Comparison of ENCODE assay signal across 20 cellular contexts in the genomic region with DNA sequence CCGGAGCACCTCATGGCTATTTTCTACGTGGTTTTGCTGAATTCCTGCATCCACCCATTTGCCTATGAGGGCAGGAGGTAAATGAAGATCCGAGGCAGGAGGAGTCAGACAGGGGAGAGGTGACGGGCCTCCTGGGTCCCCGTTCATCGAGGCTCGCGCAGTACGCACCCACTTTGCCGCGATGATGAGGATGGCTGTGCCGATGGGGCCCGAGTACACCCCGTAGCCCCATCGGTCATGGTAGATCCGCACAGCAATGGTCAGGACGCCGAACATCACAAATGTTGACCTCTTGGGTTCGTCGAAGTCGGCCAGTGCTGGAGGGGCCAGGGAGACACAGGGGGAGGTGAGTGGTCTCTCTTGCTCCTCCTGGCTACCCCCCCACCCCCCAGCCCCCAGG. TPM values are rescaled to one million over a fixed set of nuclear protein-coding genes. Genes with fewer than 3 reads are reported as not detected.
DNase-seq lines count a peak whose midpoint lies in the region; ATAC-seq and TF ChIP-seq lines count a peak whose summit lies in the region.
"Had no signal": no experiment of that assay in that cellular context is flagged by ENCODE, and none has a peak within 500 bp of the region (broad histone marks: within the 10 kb centered on the region; RNA-seq: fewer than 3 reads in every experiment).

No MANE protein-coding gene starts in this region.

- intact Hi-C loops in Right ventricle myocardium inferior (cut with DNase I) (no loop called here), left ventricle myocardium superior (cut with micrococcal nuclease) (no loop called here), cardiac septum (cut with DNase I) (no loop called here)

- H3K4me3 Mint-ChIP-seq in neural progenitor cell: no peak overlapping the region
- H3K4me3 Mint-ChIP-seq: B cell; CD4-positive, CD25-positive, alpha-beta regulatory T cell; CD8-positive, alpha-beta T cell; H9 had no signal

- no peaks in the 10 kb centered on the region for H4K20me1 ChIP-seq in neural progenitor cell (ENCODE audit: low read depth)
- H4K20me1 ChIP-seq: BLaER1 had no signal

- H3K36me3 Mint-ChIP-seq in neural progenitor cell: no peaks in the 10 kb centered on the region
- H3K36me3 Mint-ChIP-seq: CD4-positive, CD25-positive, alpha-beta regulatory T cell; CD8-positive, alpha-beta T cell had no signal

- H3K9ac ChIP-seq in neural progenitor cell: no peak overlapping the region
- H3K9ac ChIP-seq: BLaER1, GM23248 had no signal

- no peaks in the 10 kb centered on the region for H3F3A ChIP-seq in neural progenitor cell (ENCODE audit: low read depth)

- no peaks in the 10 kb centered on the region for H3K9me3 Mint-ChIP-seq in neural progenitor cell
- H3K9me3 Mint-ChIP-seq: CD4-positive, CD25-positive, alpha-beta regulatory T cell; CD8-positive, alpha-beta T cell; H9 had no signal

- ATAC-seq in Right ventricle myocardium inferior (no peak), left ventricle myocardium superior (no peak), HG02759 (IDR thresholded peaks at IDR 0.05; ENCODE audit: unreplicated experiment) (no peak)
- ATAC-seq: CD8-positive, alpha-beta T cell; HCT116 had no signal

- H2AFZ ChIP-seq in neural progenitor cell (replicated peaks): no peak overlapping the region
- H2AFZ ChIP-seq: GM23248 had no signal

- no peaks in the 10 kb centered on the region for H3K79me2 ChIP-seq in neural progenitor cell (ENCODE audit: low read depth)

- H3K36me3 ChIP-seq in right atrium auricular region (no peaks in the 10 kb centered on the region), neural progenitor cell (no peaks in the 10 kb centered on the region)
- H3K36me3 ChIP-seq: BLaER1 had no signal

- TF ChIP-seq CTCF in right atrium auricular region (IDR thresholded peaks at IDR 0.05) (no peak), neural progenitor cell (IDR thresholded peaks at IDR 0.05) (no peak)

- no peaks in the 10 kb centered on the region for H3K27me3 ChIP-seq in right atrium auricular region
- H3K27me3 ChIP-seq in neural progenitor cell: no peaks in the 10 kb centered on the region
- H3K27me3 ChIP-seq: BLaER1 had no signal

- H3K27ac ChIP-seq in right atrium auricular region (no peak overlapping the region), neural progenitor cell (no peak overlapping the region)
- H3K27ac ChIP-seq: 22Rv1, BLaER1, C4-2B, GM23248 had no signal

- H3K4me3 ChIP-seq in right atrium auricular region (no peak overlapping the region), neural progenitor cell (no peak overlapping the region)
- H3K4me3 ChIP-seq: BLaER1, GM23248 had no signal

- peak overlapping the region; percentile 30 for H3K27ac Mint-ChIP-seq in neural progenitor cell
- H3K27ac Mint-ChIP-seq: B cell; CD4-positive, CD25-positive, alpha-beta regulatory T cell; CD8-positive, alpha-beta T cell had no signal

- peaks cover 10% of the 10 kb centered on the region for H3K27me3 Mint-ChIP-seq in neural progenitor cell (ENCODE audit: insufficient read depth, low read depth)
- H3K27me3 Mint-ChIP-seq: CD4-positive, CD25-positive, alpha-beta regulatory T cell had no signal

- H3K9me3 ChIP-seq in right atrium auricular region: no peaks in the 10 kb centered on the region
- H3K9me3 ChIP-seq in neural progenitor cell (ENCODE audit: low read depth): no peaks in the 10 kb centered on the region
- H3K9me3 ChIP-seq: BLaER1, Caco-2 had no signal

- no peak overlapping the region for H3K4me2 ChIP-seq in neural progenitor cell
- H3K4me2 ChIP-seq: BLaER1 had no signal

- peaks cover 25% of the 10 kb centered on the region for H3K4me1 Mint-ChIP-seq in neural progenitor cell
- H3K4me1 Mint-ChIP-seq: B cell had no signal

- H3K4me1 ChIP-seq in right atrium auricular region: peaks cover 0 to 13% of the 10 kb centered on the region in 2 donors
- no peaks in the 10 kb centered on the region for H3K4me1 ChIP-seq in neural progenitor cell
- H3K4me1 ChIP-seq: Caco-2 had no signal

- DNase-seq in Right ventricle myocardium inferior (ENCODE audit: missing footprints) (peak; percentile 9), right atrium auricular region (ENCODE audit: low spot score) (no peak), left ventricle myocardium superior (peak; percentile 14), cardiac septum (ENCODE audit: low spot score) (no peak), neural progenitor cell (ENCODE audit: low spot score) (no peak), occipital lobe (lab: John Stamatoyannopoulos, UW) (no peak)
- DNase-seq in stimulated activated CD4-positive, alpha-beta T cell treated with anti-CD3 and anti-CD28 coated beads, Interleukin-2, amount 100 ng/mL, for 24 hours: no peak
- DNase-seq: Caco-2; CD4-positive, CD25-positive, alpha-beta regulatory T cell; CD8-positive, alpha-beta T cell; DND-41; GM23248; H9 had no signal

RNA-seq across cellular contexts. Expression of a gene that starts 6.1 kb away (rescaled TPM):
- total RNA-seq in Right ventricle myocardium inferior: not detected
- not detected for total RNA-seq in right atrium auricular region
- total RNA-seq in left ventricle myocardium superior: not detected
- not detected for total RNA-seq in cardiac septum
- not detected in 2 replicates for total RNA-seq in neural progenitor cell (ENCODE audit: low replicate concordance)
- not detected for total RNA-seq in occipital lobe
- total RNA-seq: B cell; Caco-2; CD4-positive, CD25-positive, alpha-beta regulatory T cell; CD8-positive, alpha-beta T cell; GM23248; H4; H9 had no signal

RNA-seq across cellular contexts. Expression of a gene that starts 15.8 kb away (rescaled TPM):
- total RNA-seq in Right ventricle myocardium inferior: 9.5 TPM
- 10 to 100 TPM in 1 of 2 donors, 1 to 10 TPM in 1; 4.9 to 27.7 TPM for total RNA-seq in right atrium auricular region
- 5.1 TPM for total RNA-seq in left ventricle myocardium superior
- total RNA-seq in cardiac septum: 9.6 TPM
- 0.30 and 0.99 TPM in 2 replicates for total RNA-seq in neural progenitor cell (ENCODE audit: low replicate concordance)
- 3.3 TPM for total RNA-seq in occipital lobe
- total RNA-seq: B cell; CD4-positive, CD25-positive, alpha-beta regulatory T cell; H4 had no signal

RNA-seq across cellular contexts. Expression of a gene that starts 39.8 kb away (rescaled TPM):
- 2.7 TPM for total RNA-seq in Right ventricle myocardium inferior
- total RNA-seq in right atrium auricular region: 1 to 10 TPM; 4.3 to 5.2 TPM
- total RNA-seq in left ventricle myocardium superior: 2.4 TPM
- 3.6 TPM for total RNA-seq in cardiac septum
- 2.3 and 8.8 TPM in 2 replicates for total RNA-seq in neural progenitor cell (ENCODE audit: low replicate concordance)
- total RNA-seq in occipital lobe: 17.2 TPM

RNA-seq across cellular contexts. Expression of a gene that starts 58.9 kb away (rescaled TPM):
- total RNA-seq in Right ventricle myocardium inferior (13.9 TPM), right atrium auricular region (10 to 100 TPM; 11.9 to 12.4 TPM), left ventricle myocardium superior (11.8 TPM), cardiac septum (15.0 TPM), neural progenitor cell (ENCODE audit: low replicate concordance) (15.7 and 29.3 TPM in 2 replicates), occipital lobe (19.0 TPM)

Comparison
In these comparisons a context has a peak if more than half of its experiments do, and no peak if none do; other contexts are left out.
1. DNase-seq: peak in Right ventricle myocardium inferior (single experiment) and left ventricle myocardium superior (single experiment); none in right atrium auricular region (single experiment), cardiac septum (single experiment), neural progenitor cell (single experiment), stimulated activated CD4-positive, alpha-beta T cell treated with anti-CD3 and anti-CD28 coated beads, Interleukin-2, amount 100 ng/mL, for 24 hours (0 of 2) and occipital lobe (single experiment).